ENCODE assay signal across 15 cellular contexts in genomic region chr12:115313929-115314328, GRCh38.
DNase-seq lines count a peak whose midpoint lies in the region; ATAC-seq, FAIRE-seq and TF ChIP-seq lines count a peak whose summit lies in the region.
"Had no signal": no experiment of that assay in that cellular context is flagged by ENCODE, and none has a peak within 500 bp of the region (broad histone marks: within the 10 kb centered on the region; RNA-seq: fewer than 3 reads in every experiment).

No MANE protein-coding gene starts in this region.

- no TSS peak for BruUV-seq in HepG2 (replicated peaks; lab: Mats Ljungman, UMichigan)

- H3K4me1 ChIP-seq in HepG2 (ENCODE audit: insufficient read depth, low read length), result peaks cover 39% of the 10 kb centered on the region
- H3K4me1 ChIP-seq: BLaER1, heart left ventricle had no signal

- H3K9me3 ChIP-seq in MG63, result no peaks in the 10 kb centered on the region
- no peaks in the 10 kb centered on the region for H3K9me3 ChIP-seq in HepG2 (ENCODE audit: low read length)
- H3K9me3 ChIP-seq: BLaER1 had no signal

- H3K27me3 ChIP-seq in MG63, result no peaks in the 10 kb centered on the region
- no peaks in the 10 kb centered on the region for H3K27me3 ChIP-seq in bronchial epithelial cell (ENCODE audit: control insufficient read depth, insufficient read depth, low read length)
- peaks cover under 1 to 1% of the 10 kb centered on the region in 2 experiments; a peak in 1 of 5 replicates for H3K27me3 ChIP-seq in HepG2 (ENCODE audit: control insufficient read depth in 1 of 2, insufficient read depth in 2 of 2, low read length in 2 of 2)
- H3K27me3 ChIP-seq: BLaER1, heart left ventricle had no signal

- no peak for TF ChIP-seq RAD21 in HepG2 (CRISPR knock-in tag; IDR thresholded peaks at IDR 0.05)

- peaks cover 12% of the 10 kb centered on the region for H3K9me3 Mint-ChIP-seq in activated T-cell treated with anti-CD3 and anti-CD28 coated beads, Interleukin-2, amount 50 U/mL, for 4 hours

- H3K79me2 ChIP-seq in HepG2 (ENCODE audit: insufficient read depth, low read length), result no peaks in the 10 kb centered on the region

- no peaks in the 10 kb centered on the region for H4K20me1 ChIP-seq in HepG2 (ENCODE audit: insufficient read depth, low read length)
- H4K20me1 ChIP-seq: BLaER1 had no signal

- DNase-seq in AG20443 (ENCODE audit: low spot score) (peak; percentile 45), MG63 (peak; percentile 55), bronchial epithelial cell (ENCODE audit: low read depth) (peak; percentile 85), HepG2 (ENCODE audit: low spot score) (peak; percentile 80), frontal cortex (ENCODE audit: low spot score in 2 of 2) (no peak)
- DNase-seq in stimulated activated CD4-positive, alpha-beta T cell treated with anti-CD3 and anti-CD28 coated beads, Interleukin-4, amount 100 ng/mL, for 1 hour, result no peak
- DNase-seq in activated T-cell treated with anti-CD3 and anti-CD28 coated beads, Interleukin-2, amount 50 U/mL, for 4 hours, result no peak
- DNase-seq: activated CD4-positive, CD25-positive, alpha-beta regulatory T cell; heart left ventricle; NCI-H1694 treated with DMSO at 0.1 percent for 48 hours; NK-92 treated with Interleukin-12 subunit alpha and Interleukin-12 subunit beta, amount 100 ng/mL, for 24 hours; stimulated activated CD4-positive, alpha-beta T cell treated with anti-CD3 and anti-CD28 coated beads, Interleukin-15, amount 100 ng/mL, for 24 hours had no signal

- POLR2A ChIA-PET in HepG2 (lab: Yijun Ruan, JAX), result interaction anchor here (1.2 kb wide), 1 partner anchor 630 kb away, joined by 3 read pairs; the partner anchor contains the start of gene TBX3

- no peak overlapping the region for H3K9ac ChIP-seq in HepG2 (ENCODE audit: insufficient read depth, low read depth, low read length)
- H3K9ac ChIP-seq: BLaER1 had no signal

- H3K27ac ChIP-seq in HepG2 (ENCODE audit: extremely low read length, insufficient read depth, low read length), result no peak overlapping the region
- H3K27ac ChIP-seq: BLaER1, heart left ventricle, SK-N-MC had no signal

- H2AFZ ChIP-seq in HepG2 (ENCODE audit: low read length), result no peak overlapping the region

- no peak overlapping the region for H3K4me3 Mint-ChIP-seq in activated T-cell treated with anti-CD3 and anti-CD28 coated beads, Interleukin-2, amount 50 U/mL, for 4 hours

- TF ChIP-seq CTCF in bronchial epithelial cell (IDR thresholded peaks at IDR 0.05; ENCODE audit: insufficient read depth, low read length, severe bottlenecking) (no peak), HepG2 (CRISPR knock-in tag; IDR thresholded peaks at IDR 0.05) (no peak)

- FAIRE-seq in bronchial epithelial cell (lab: Jason Lieb, UNC) (no peak), HepG2 (lab: Jason Lieb, UNC) (no peak), frontal cortex (lab: Jason Lieb, UNC) (no peak)

- ATAC-seq in HepG2 (peak; percentile 71), GM19463 (IDR thresholded peaks at IDR 0.05; ENCODE audit: unreplicated experiment) (no peak)
- no peak for ATAC-seq in activated T-cell treated with anti-CD3 and anti-CD28 coated beads, Interleukin-2, amount 50 U/mL, for 4 hours
- ATAC-seq: heart left ventricle had no signal

- peak overlapping the region; percentile 21; the same call in 1 of the 2 replicates for H3K4me2 ChIP-seq in HepG2 (ENCODE audit: low read depth, low read length)
- H3K4me2 ChIP-seq: BLaER1 had no signal

- no peaks in the 10 kb centered on the region for H3K36me3 ChIP-seq in MG63
- no peaks in the 10 kb centered on the region for H3K36me3 ChIP-seq in bronchial epithelial cell (ENCODE audit: control insufficient read depth, insufficient read depth, low read length)
- no peaks in the 10 kb centered on the region for H3K36me3 ChIP-seq in HepG2 (replicated peaks in 1 of 2; ENCODE audit: control insufficient read depth in 1 of 2, insufficient read depth in 2 of 2, low read length in 2 of 2)
- H3K36me3 ChIP-seq: BLaER1, heart left ventricle had no signal

- no peaks in the 10 kb centered on the region for H3K4me1 Mint-ChIP-seq in activated T-cell treated with anti-CD3 and anti-CD28 coated beads, Interleukin-2, amount 50 U/mL, for 4 hours (ENCODE audit: low read depth)

- CTCF ChIA-PET in HepG2 (lab: Yijun Ruan, JAX; ENCODE audit: low intra/inter-chr PET ratio, low total read pairs), result no interaction called here

- in situ Hi-C loops in HepG2 (cut with HindIII; ENCODE audit: extremely low pct_ligation_motif_present, low pct_unique_long_range_greater_than_20kb), result no loop called here

- intact Hi-C loops in HepG2 (cut with micrococcal nuclease; ENCODE audit: unreplicated experiment), result no loop called here

- H3K4me3 ChIP-seq in MG63 (no peak overlapping the region), bronchial epithelial cell (ENCODE audit: low read depth, low read length) (no peak overlapping the region), HepG2 (replicated peaks in 1 of 3; ENCODE audit: insufficient read depth in 1 of 3, low read depth in 2 of 3, low read length in 3 of 3) (no peak overlapping the region)
- H3K4me3 ChIP-seq: BLaER1, heart left ventricle, SK-N-MC had no signal

- no peaks in the 10 kb centered on the region for H3K27me3 Mint-ChIP-seq in activated T-cell treated with anti-CD3 and anti-CD28 coated beads, Interleukin-2, amount 50 U/mL, for 4 hours (ENCODE audit: low read depth)

- no peak for TF ChIP-seq POLR2A in HepG2 (IDR thresholded peaks at IDR 0.05; ENCODE audit: insufficient read depth in 1 of 2, low read depth in 2 of 2, low read length in 2 of 2)

- WGBS in HepG2 (ENCODE audit: low lambda C conversion rate), result 0% methylated on average over 1 of the region's 2 CpGs

- peak in 1 of 2 experiments; percentile 72; a peak in 1 of 4 replicates for TF ChIP-seq EP300 in HepG2 (IDR thresholded peaks at IDR 0.05; ENCODE audit: low read depth in 2 of 2, low read length in 2 of 2)
- peak; percentile 26; the same call in 1 of the 2 replicates for TF ChIP-seq EP300 in HepG2 (CRISPR knock-in tag; IDR thresholded peaks at IDR 0.05; ENCODE audit: borderline replicate concordance)

- H3K36me3 Mint-ChIP-seq in activated T-cell treated with anti-CD3 and anti-CD28 coated beads, Interleukin-2, amount 50 U/mL, for 4 hours (ENCODE audit: insufficient read depth), result no peaks in the 10 kb centered on the region

TF ChIP-seq in HepG2, 621 proteins besides CTCF, POLR2A, EP300 and RAD21 (continues in another document):
- TF ChIP-seq TCF7 (IDR thresholded peaks at IDR 0.05; ENCODE audit: low read depth), result peak; percentile 36; the same call in 1 of the 2 replicates
- TF ChIP-seq MYC (CRISPR knock-in tag; IDR thresholded peaks at IDR 0.05; ENCODE audit: borderline replicate concordance), result peak; percentile 57
- TF ChIP-seq JUN (CRISPR knock-in tag; IDR thresholded peaks at IDR 0.05), result peak; percentile 71; the same call in 1 of the 2 replicates
- peak; percentile 67 for TF ChIP-seq HNF1B (CRISPR knock-in tag; IDR thresholded peaks at IDR 0.05)

Comparison
In these comparisons a context has a peak if more than half of its experiments do, and no peak if none do; other contexts are left out.
1. DNase-seq: peak in AG20443 (single experiment), MG63 (single experiment), bronchial epithelial cell (single experiment) and HepG2 (single experiment); none in frontal cortex (0 of 2), stimulated activated CD4-positive, alpha-beta T cell treated with anti-CD3 and anti-CD28 coated beads, Interleukin-4, amount 100 ng/mL, for 1 hour (single experiment) and activated T-cell treated with anti-CD3 and anti-CD28 coated beads, Interleukin-2, amount 50 U/mL, for 4 hours (single experiment).